In the genomic region with DNA sequence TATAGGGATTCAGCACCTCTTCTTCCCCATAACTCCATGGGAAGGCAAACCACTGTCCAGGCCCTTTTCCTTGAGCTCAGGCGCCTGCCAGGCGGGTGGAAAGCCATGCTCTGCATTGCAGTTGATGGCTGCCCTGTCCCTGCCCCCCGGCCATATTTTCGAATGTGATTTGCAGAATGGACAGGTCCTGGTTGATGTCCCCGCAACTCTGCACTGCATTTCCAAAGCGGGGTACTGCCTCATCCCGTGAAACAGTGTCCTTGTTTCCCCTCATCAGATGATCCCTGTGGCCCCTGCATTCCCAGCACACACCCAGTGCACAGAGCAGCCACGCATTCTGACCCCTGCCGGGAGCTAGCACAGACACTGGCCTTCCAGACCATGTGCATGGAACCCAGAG, we compare ENCODE assay signal across 1 cellular context.
TF ChIP-seq lines count a peak whose summit lies in the region.

No MANE protein-coding gene starts in this region.

TF ChIP-seq in HepG2, 621 proteins besides CTCF, POLR2A, EP300 and RAD21:
- no peak for TF ChIP-seq TOE1 (CRISPR knock-in tag; IDR thresholded peaks at IDR 0.05)
- no peak for TF ChIP-seq MZF1 (CRISPR knock-in tag; IDR thresholded peaks at IDR 0.05; ENCODE audit: borderline replicate concordance)
- TF ChIP-seq HOXA5 (CRISPR knock-in tag; IDR thresholded peaks at IDR 0.05): no peak
- TF ChIP-seq, protein P1, sequence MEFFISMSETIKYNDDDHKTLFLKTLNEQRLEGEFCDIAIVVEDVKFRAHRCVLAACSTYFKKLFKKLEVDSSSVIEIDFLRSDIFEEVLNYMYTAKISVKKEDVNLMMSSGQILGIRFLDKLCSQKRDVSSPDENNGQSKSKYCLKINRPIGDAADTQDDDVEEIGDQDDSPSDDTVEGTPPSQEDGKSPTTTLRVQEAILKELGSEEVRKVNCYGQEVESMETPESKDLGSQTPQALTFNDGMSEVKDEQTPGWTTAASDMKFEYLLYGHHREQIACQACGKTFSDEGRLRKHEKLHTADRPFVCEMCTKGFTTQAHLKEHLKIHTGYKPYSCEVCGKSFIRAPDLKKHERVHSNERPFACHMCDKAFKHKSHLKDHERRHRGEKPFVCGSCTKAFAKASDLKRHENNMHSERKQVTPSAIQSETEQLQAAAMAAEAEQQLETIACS (CRISPR knock-in tag; IDR thresholded peaks at IDR 0.05): no peak
- TF ChIP-seq ATRX (CRISPR knock-in tag; IDR thresholded peaks at IDR 0.05; ENCODE audit: borderline replicate concordance): no peak
- TF ChIP-seq NFATC3 (CRISPR knock-in tag; IDR thresholded peaks at IDR 0.05): no peak
- TF ChIP-seq SMYD3 (CRISPR knock-in tag; IDR thresholded peaks at IDR 0.05): no peak
- TF ChIP-seq NFIB (CRISPR knock-in tag; IDR thresholded peaks at IDR 0.05; ENCODE audit: borderline replicate concordance): no peak
- no peak for TF ChIP-seq TBX2 (CRISPR knock-in tag; IDR thresholded peaks at IDR 0.05; ENCODE audit: borderline replicate concordance)
- TF ChIP-seq RFX3 (CRISPR knock-in tag; IDR thresholded peaks at IDR 0.05): no peak
- TF ChIP-seq ZNF121 (CRISPR knock-in tag; IDR thresholded peaks at IDR 0.05): no peak
- TF ChIP-seq NCOA5 (CRISPR knock-in tag; IDR thresholded peaks at IDR 0.05): no peak
- no peak for TF ChIP-seq BHLHE40 (IDR thresholded peaks at IDR 0.05; ENCODE audit: low read length)
- TF ChIP-seq MYC (CRISPR knock-in tag; IDR thresholded peaks at IDR 0.05; ENCODE audit: borderline replicate concordance): no peak
